In the genomic region with DNA sequence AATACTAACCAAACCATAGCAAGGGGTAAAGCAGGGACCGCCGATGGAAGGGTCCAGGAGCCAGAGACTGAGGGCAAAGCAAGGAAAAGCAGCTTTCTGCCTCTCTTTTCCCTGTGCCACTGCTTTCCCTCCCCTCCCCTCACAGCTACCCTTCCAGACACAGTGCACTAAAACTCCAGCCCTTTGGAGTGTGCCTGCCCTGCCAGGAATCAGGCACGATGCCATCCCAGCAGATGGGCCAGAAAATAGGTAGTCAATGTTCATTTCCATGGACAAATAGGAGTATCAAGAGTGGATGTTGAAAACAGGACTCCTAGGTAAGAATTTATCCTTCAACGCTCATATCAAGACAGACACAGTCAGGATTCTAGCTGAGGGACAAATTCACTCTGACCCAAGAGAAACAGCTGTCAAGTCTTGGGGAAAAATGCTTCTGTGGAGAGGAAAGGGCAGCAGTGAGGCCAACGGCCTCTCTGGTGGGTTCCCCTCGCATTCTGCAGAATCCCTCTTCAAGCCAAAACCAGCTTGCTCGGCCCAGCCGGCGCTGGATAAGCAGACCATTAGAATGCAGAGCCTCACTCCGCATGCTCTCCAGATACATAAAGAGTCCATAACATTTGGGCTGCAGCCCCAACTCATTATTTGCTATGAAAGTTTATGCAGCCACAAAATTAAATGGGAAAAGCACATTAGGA, we compare ENCODE assay signal across 24 cellular contexts.
"Had no signal": no experiment of that assay in that cellular context is flagged by ENCODE, and none has a peak within 500 bp of the region (broad histone marks: within the 10 kb centered on the region; RNA-seq: fewer than 3 reads in every experiment).

No MANE protein-coding gene starts in this region.

- H3K27me3 Mint-ChIP-seq: effector memory CD8-positive, alpha-beta T cell had no signal

- DNase-seq: activated CD4-positive, alpha-beta T cell treated with anti-CD3 and anti-CD28 coated beads for 4 hours; activated CD4-positive, alpha-beta T cell treated with anti-CD3 and anti-CD28 coated beads, Interleukin-2, amount 50 U/mL, for 4 hours; activated naive CD4-positive, alpha-beta T cell; activated T-cell treated with anti-CD3 and anti-CD28 coated beads for 4 hours; activated T-cell treated with anti-CD3 and anti-CD28 coated beads, Interleukin-2, amount 50 U/mL, for 72 hours; cerebellar nuclear complex; colonic mucosa; dorsolateral prefrontal cortex; effector memory CD8-positive, alpha-beta T cell; head of caudate nucleus; hippocampal formation; left lung; mucosa of descending colon; occipital lobe; right cardiac atrium; spleen; stimulated activated naive CD8-positive, alpha-beta T cell treated with anti-CD3 and anti-CD28 coated beads, Interleukin-15, Interleukin-2, amounts not matched to agents 100 U/mL and 50 U/mL, for 24 hours; T-helper 1 cell; trophoblast cell had no signal

- H3K27ac ChIP-seq: colonic mucosa, left lung, spleen, thoracic aorta had no signal

- ATAC-seq: activated T-cell treated with anti-CD3 and anti-CD28 coated beads, Interleukin-2, amount 50 U/mL, for 72 hours; effector memory CD8-positive, alpha-beta T cell; left lung; mucosa of descending colon; right cardiac atrium; stimulated activated naive CD8-positive, alpha-beta T cell treated with anti-CD3 and anti-CD28 coated beads, Interleukin-15, Interleukin-2, amounts not matched to agents 100 U/mL and 50 U/mL, for 24 hours had no signal

- H3K4me1 Mint-ChIP-seq: nephron had no signal

- H3K27ac Mint-ChIP-seq: activated naive CD4-positive, alpha-beta T cell treated with anti-CD3 and anti-CD28 coated beads, Interleukin-2, amount 50 U/mL, for 72 hours; activated T-cell treated with anti-CD3 and anti-CD28 coated beads, Interleukin-2, amount 50 U/mL, for 72 hours; effector memory CD8-positive, alpha-beta T cell; T-helper 2 cell treated with Interferon-gamma antibody and Interleukin-4, amounts not matched to agents 5 μg/mL and 100 μg/mL, for 36 hours had no signal

- H3K4me1 ChIP-seq: colonic mucosa, left lung, spleen had no signal

- H3K9me3 ChIP-seq: colonic mucosa, left lung, mucosa of descending colon, spleen, thoracic aorta had no signal

- H3K36me3 Mint-ChIP-seq: activated naive CD4-positive, alpha-beta T cell treated with anti-CD3 and anti-CD28 coated beads, Interleukin-2, amount 50 U/mL, for 72 hours had no signal

- H3K4me3 Mint-ChIP-seq: activated T-cell treated with anti-CD3 and anti-CD28 coated beads, Interleukin-2, amount 50 U/mL, for 72 hours; effector memory CD8-positive, alpha-beta T cell; nephron; T-helper 2 cell treated with Interferon-gamma antibody and Interleukin-4, amounts not matched to agents 5 μg/mL and 100 μg/mL, for 36 hours had no signal

- H3K4me3 ChIP-seq: colonic mucosa, dorsolateral prefrontal cortex, left lung, lung, mucosa of descending colon, spleen, thoracic aorta had no signal

- H3K36me3 ChIP-seq: colonic mucosa, left lung, spleen, thoracic aorta had no signal

- H3K27me3 ChIP-seq: colonic mucosa, dorsolateral prefrontal cortex, left lung, spleen had no signal

- H3K9me3 Mint-ChIP-seq: activated naive CD4-positive, alpha-beta T cell treated with anti-CD3 and anti-CD28 coated beads, Interleukin-2, amount 50 U/mL, for 72 hours; activated T-cell treated with anti-CD3 and anti-CD28 coated beads, Interleukin-2, amount 50 U/mL, for 72 hours; effector memory CD8-positive, alpha-beta T cell; T-helper 2 cell treated with Interferon-gamma antibody and Interleukin-4, amounts not matched to agents 5 μg/mL and 100 μg/mL, for 36 hours had no signal
